In the genomic region with DNA sequence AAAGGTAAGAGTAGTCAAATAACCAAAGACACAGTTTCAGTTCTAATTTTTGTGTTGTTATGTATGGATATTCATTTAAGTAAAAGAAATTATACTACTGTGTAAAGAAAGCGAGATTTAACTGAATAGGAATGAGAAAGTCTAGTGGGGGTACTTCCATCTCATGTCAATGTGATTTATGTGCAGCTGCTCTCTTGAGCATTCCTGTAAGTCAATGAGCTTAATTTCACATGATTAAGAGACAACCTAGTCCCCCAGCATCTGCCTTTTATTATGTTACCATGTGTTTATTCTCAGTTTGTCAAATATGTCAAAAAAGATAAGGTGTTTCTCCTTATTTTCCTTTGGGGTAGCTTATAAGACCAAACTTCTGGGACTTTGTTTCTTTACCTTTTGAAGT, we compare ENCODE assay signal across 17 cellular contexts.
DNase-seq lines count a peak whose midpoint lies in the region; ATAC-seq lines count a peak whose summit lies in the region.
"Had no signal": no experiment of that assay in that cellular context is flagged by ENCODE, and none has a peak within 500 bp of the region (broad histone marks: within the 10 kb centered on the region; RNA-seq: fewer than 3 reads in every experiment).

No MANE protein-coding gene starts in this region.

- DNase-seq in NCI-H82 (lab: John Stamatoyannopoulos, UW), result peak; percentile 22
- no peak for DNase-seq in NCI-H82 treated with DMSO at 0.1 percent for 48 hours (lab: John Stamatoyannopoulos, UW; ENCODE audit: unreplicated experiment)
- DNase-seq in NCI-H524 (lab: John Stamatoyannopoulos, UW), result peak; percentile 10 to 79
- peak; percentile 53 for DNase-seq in SK-N-DZ (ENCODE audit: low spot score)
- no peak for DNase-seq in activated CD4-positive, alpha-beta T cell treated with anti-CD3 and anti-CD28 coated beads for 4 hours
- DNase-seq in activated gamma-delta T cell treated with Interleukin-2 at 50 U/mL for 16 hours, result no peak
- DNase-seq: 8988T; C1 segment of cervical spinal cord; Calu3; CD4-positive, alpha-beta memory T cell; COR-L47; DMS53; DMS79 treated with DMSO at 0.1 percent for 48 hours; GF-D8; GOT3; HFFc6 had no signal

- no peak for ATAC-seq in HG03196 (IDR thresholded peaks at IDR 0.05; ENCODE audit: unreplicated experiment)

Comparison
In these comparisons a context has a peak if more than half of its experiments do, and no peak if none do; other contexts are left out.
1. DNase-seq: peak in NCI-H82 (single experiment), NCI-H524 (2 of 2) and SK-N-DZ (single experiment); none in NCI-H82 treated with DMSO at 0.1 percent for 48 hours (single experiment), activated CD4-positive, alpha-beta T cell treated with anti-CD3 and anti-CD28 coated beads for 4 hours (0 of 2) and activated gamma-delta T cell treated with Interleukin-2 at 50 U/mL for 16 hours (single experiment).